24 cellular contexts compared by ENCODE assay signal in the genomic region with DNA sequence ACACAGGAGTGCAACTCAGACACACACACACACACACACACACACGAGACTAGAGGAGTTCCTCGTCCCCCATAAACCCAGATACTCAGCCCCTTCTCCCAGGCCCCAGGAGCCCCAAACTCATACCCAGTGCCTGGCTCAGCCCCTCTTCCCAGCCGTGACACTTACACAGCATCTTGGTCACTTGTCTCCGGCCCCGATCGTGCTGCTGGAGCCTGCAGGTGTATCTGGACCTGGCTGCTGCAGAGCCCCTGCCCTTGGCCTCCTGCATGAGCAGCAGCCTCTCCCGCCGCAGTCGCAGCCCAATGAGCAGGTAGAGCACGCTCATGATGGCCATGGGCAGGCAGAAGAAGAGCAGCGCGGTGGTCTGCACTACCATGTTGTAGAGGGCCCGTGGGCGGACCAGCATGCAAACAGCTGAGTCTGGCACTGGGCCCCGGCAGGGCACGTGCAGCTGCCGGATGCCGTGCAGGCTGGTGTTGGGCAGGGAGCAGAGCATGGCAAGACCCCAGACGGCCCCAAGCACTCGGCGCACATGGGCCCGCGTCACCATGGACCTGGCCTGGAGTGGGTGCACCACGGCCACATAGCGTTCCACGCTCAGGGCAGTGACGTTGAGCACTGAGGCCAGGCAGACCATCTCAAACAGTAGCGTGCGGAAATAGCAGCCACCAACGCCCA. TPM values are rescaled to one million over a fixed set of nuclear protein-coding genes. Genes with fewer than 3 reads are reported as not detected.
A peak's percentile ranks its signal among the peaks of the same experiment; 100 is the strongest.
DNase-seq lines count a peak whose midpoint lies in the region; ATAC-seq and TF ChIP-seq lines count a peak whose summit lies in the region.
"Had no signal": no experiment of that assay in that cellular context is flagged by ENCODE, and none has a peak within 500 bp of the region (broad histone marks: within the 10 kb centered on the region; RNA-seq: fewer than 3 reads in every experiment).

No MANE protein-coding gene starts in this region.

- peaks cover 41% of the 10 kb centered on the region for H3K4me1 ChIP-seq in lower lobe of right lung

- peaks cover 20% of the 10 kb centered on the region for H3K4me1 Mint-ChIP-seq in activated naive CD4-positive, alpha-beta T cell treated with anti-CD3 and anti-CD28 coated beads, Interleukin-2, amount 50 U/mL, for 24 hours
- peaks cover 20% of the 10 kb centered on the region for H3K4me1 Mint-ChIP-seq in T-helper 17 cell

- no peak for TF ChIP-seq CTCF in lower lobe of right lung (IDR thresholded peaks at IDR 0.05)

- peaks cover 12% of the 10 kb centered on the region for H3K27me3 ChIP-seq in lower lobe of right lung (ENCODE audit: low read depth)
- H3K27me3 ChIP-seq: SJSA1 had no signal

- H3K36me3 Mint-ChIP-seq in activated naive CD4-positive, alpha-beta T cell treated with anti-CD3 and anti-CD28 coated beads, Interleukin-2, amount 50 U/mL, for 24 hours, result no peaks in the 10 kb centered on the region
- H3K36me3 Mint-ChIP-seq in T-helper 17 cell (ENCODE audit: low read depth), result no peaks in the 10 kb centered on the region
- H3K36me3 Mint-ChIP-seq: CD4-positive, CD25-positive, alpha-beta regulatory T cell had no signal

- H3K4me3 ChIP-seq in lower lobe of right lung, result peak overlapping the region; percentile 8
- H3K4me3 ChIP-seq: A549, GM23248, HAP-1, SJSA1 had no signal

- ATAC-seq in T-helper 17 cell (no peak), lower lobe of right lung (no peak)
- ATAC-seq: A549, Panc1 had no signal

- H3K27me3 Mint-ChIP-seq in activated naive CD4-positive, alpha-beta T cell treated with anti-CD3 and anti-CD28 coated beads, Interleukin-2, amount 50 U/mL, for 24 hours, result peaks cover 4% of the 10 kb centered on the region
- no peaks in the 10 kb centered on the region for H3K27me3 Mint-ChIP-seq in T-helper 17 cell

- intact Hi-C loops in lower lobe of right lung (cut with DNase I) (no loop called here), posterior vena cava (cut with DNase I) (no loop called here)

- H3K9me3 ChIP-seq in T-helper 17 cell (ENCODE audit: control insufficient read depth, low read length, poor library complexity, severe bottlenecking) (no peaks in the 10 kb centered on the region), lower lobe of right lung (no peaks in the 10 kb centered on the region)
- H3K9me3 ChIP-seq: A549, HAP-1, SJSA1 had no signal

- no peaks in the 10 kb centered on the region for H3K9me3 Mint-ChIP-seq in activated naive CD4-positive, alpha-beta T cell treated with anti-CD3 and anti-CD28 coated beads, Interleukin-2, amount 50 U/mL, for 24 hours
- H3K9me3 Mint-ChIP-seq: CD4-positive, CD25-positive, alpha-beta regulatory T cell had no signal

- H3K4me3 Mint-ChIP-seq in activated naive CD4-positive, alpha-beta T cell treated with anti-CD3 and anti-CD28 coated beads, Interleukin-2, amount 50 U/mL, for 24 hours, result peak overlapping the region; percentile 78
- H3K4me3 Mint-ChIP-seq in T-helper 17 cell, result peak overlapping the region; percentile 41
- H3K4me3 Mint-ChIP-seq: B cell had no signal

- DNase-seq in activated naive CD4-positive, alpha-beta T cell (lab: John Stamatoyannopoulos, UW), result no peak
- DNase-seq in T-helper 17 cell (no peak), lower lobe of right lung (no peak), posterior vena cava (ENCODE audit: low spot score) (peak; percentile 78), kidney glomerular epithelial cell (lab: John Stamatoyannopoulos, UW) (no peak), caudate nucleus (lab: John Stamatoyannopoulos, UW) (no peak)
- DNase-seq in activated CD8-positive, alpha-beta memory T cell treated with anti-CD3 and anti-CD28 coated beads, Interleukin-2, amount 50 U/mL, for 48 hours, result no peak
- DNase-seq: CD4-positive, CD25-positive, alpha-beta regulatory T cell; COR-L47; DMS 273 treated with DMSO at 0.1 percent for 48 hours; GM23248; Karpas-422; NCI-H1417 treated with DMSO at 0.1 percent for 48 hours; NCI-H187; NCI-H2227 treated with DMSO at 0.1 percent for 48 hours; NCI-H510A had no signal

- H3K27ac ChIP-seq in lower lobe of right lung, result no peak overlapping the region
- no peak overlapping the region for H3K27ac ChIP-seq in caudate nucleus (ENCODE audit: low read depth, low read length)
- H3K27ac ChIP-seq: A549, GM23248, SJSA1 had no signal

- H3K27ac Mint-ChIP-seq in activated naive CD4-positive, alpha-beta T cell treated with anti-CD3 and anti-CD28 coated beads, Interleukin-2, amount 50 U/mL, for 24 hours, result no peak overlapping the region
- H3K27ac Mint-ChIP-seq in T-helper 17 cell, result no peak overlapping the region
- H3K27ac Mint-ChIP-seq: B cell; CD4-positive, CD25-positive, alpha-beta regulatory T cell had no signal

- no peaks in the 10 kb centered on the region for H3K36me3 ChIP-seq in lower lobe of right lung
- H3K36me3 ChIP-seq: HAP-1, SJSA1 had no signal

RNA-seq across cellular contexts. Expression of a gene that starts 2.1 kb away (rescaled TPM):
- total RNA-seq in T-helper 17 cell (under 1 TPM; 0.35 to 0.55 TPM), lower lobe of right lung (4.4 TPM), posterior vena cava (1 to 10 TPM; 5.3 to 7.4 TPM)
- total RNA-seq: G401, GM23248, M059J had no signal
